Comparison of ENCODE assay signal across 26 cellular contexts in the genomic region with DNA sequence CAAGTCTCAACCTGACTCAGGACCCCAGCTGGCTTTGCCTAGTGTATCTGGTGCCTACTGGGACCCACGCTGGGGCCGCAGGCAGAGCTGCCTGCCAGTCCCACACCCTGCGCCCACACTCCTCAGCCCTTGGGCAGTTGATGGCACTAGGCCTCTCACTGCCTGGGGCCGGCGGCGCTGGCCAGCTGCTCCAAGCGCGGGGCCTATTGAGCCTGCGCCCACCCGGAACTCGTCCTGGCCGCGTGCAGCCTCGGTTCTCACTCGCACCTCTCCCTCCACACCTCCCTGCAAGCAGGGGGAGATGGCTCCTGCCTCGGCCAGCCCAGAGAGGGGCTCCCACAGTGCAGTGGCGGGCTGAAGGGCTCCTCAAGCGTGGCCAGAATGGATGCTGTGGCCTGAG.
"Had no signal": no experiment of that assay in that cellular context is flagged by ENCODE, and none has a peak within 500 bp of the region (broad histone marks: within the 10 kb centered on the region; RNA-seq: fewer than 3 reads in every experiment).

No MANE protein-coding gene starts in this region.

- H3K36me3 ChIP-seq: colonic mucosa, esophagus squamous epithelium, gastrocnemius medialis, heart right ventricle, left ventricle myocardium inferior, lower lobe of right lung had no signal

- ATAC-seq: effector memory CD8-positive, alpha-beta T cell; esophagus mucosa; gastrocnemius medialis; heart right ventricle; left colon; left lobe of liver; lower lobe of right lung; mucosa of descending colon had no signal

- H3K9me3 ChIP-seq: colonic mucosa, esophagus squamous epithelium, gastrocnemius medialis, lower lobe of right lung had no signal

- H3K4me3 ChIP-seq: colonic mucosa, esophagus squamous epithelium, gastrocnemius medialis, heart right ventricle, left ventricle myocardium inferior, lower lobe of right lung, mucosa of descending colon had no signal

- DNase-seq: colonic mucosa; cortex of kidney; effector CD8-positive, alpha-beta T cell; effector memory CD8-positive, alpha-beta T cell; endodermal cell; erythroblast; esophagus squamous epithelium; foreskin fibroblast; foreskin melanocyte; gastrocnemius medialis; glutamatergic neuron; head of caudate nucleus; heart right ventricle; hippocampal formation; immature natural killer cell; islet precursor cell; kidney; kidney glomerular epithelial cell; left colon; left ventricle myocardium inferior; lower lobe of right lung; mesenchymal stem cell had no signal

- H3K4me1 ChIP-seq: colonic mucosa, esophagus squamous epithelium, gastrocnemius medialis, heart right ventricle, left ventricle myocardium inferior, lower lobe of right lung had no signal

- H3K27ac ChIP-seq: colonic mucosa, epithelial cell of prostate, esophagus squamous epithelium, gastrocnemius medialis, heart right ventricle, left ventricle myocardium inferior, lower lobe of right lung had no signal

- H3K27me3 ChIP-seq: colonic mucosa, esophagus squamous epithelium, gastrocnemius medialis, heart right ventricle had no signal
